In the genomic region with DNA sequence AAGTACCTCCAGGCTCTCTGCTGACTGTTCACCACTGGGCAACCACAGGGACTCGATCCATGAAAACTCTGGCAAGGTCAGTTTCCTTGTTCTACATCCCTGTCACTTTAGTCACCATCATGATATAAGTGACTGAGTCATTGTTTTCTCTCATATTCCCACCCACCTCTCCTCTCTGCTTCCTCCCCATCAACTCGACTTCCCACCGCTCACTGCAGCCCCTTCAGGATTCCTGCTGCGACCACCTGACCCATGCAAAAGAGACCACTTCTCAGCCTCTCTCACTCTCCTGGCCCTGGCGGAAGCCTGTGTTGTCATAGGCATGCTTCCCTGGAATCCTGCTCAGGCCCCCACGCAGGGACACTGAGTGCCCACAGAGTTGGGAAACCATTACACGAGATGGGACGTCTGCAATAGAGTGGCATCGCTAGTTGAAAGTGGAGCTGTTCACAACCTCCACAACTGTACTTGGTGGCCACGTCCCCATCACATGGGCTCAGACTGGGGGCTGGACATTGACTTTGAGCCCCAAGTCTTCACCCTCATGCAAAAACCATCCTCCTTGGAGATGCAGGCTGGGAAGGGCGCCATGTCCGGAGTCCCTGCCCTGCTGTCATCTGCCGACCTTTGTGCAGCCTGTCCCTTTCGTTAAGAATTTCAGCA, we compare ENCODE assay signal across 22 cellular contexts. TPM values are rescaled to one million over a fixed set of nuclear protein-coding genes. Genes with fewer than 3 reads are reported as not detected.
"Had no signal": no experiment of that assay in that cellular context is flagged by ENCODE, and none has a peak within 500 bp of the region (broad histone marks: within the 10 kb centered on the region; RNA-seq: fewer than 3 reads in every experiment).

No MANE protein-coding gene starts in this region.

- DNase-seq: activated B cell treated with CpG ODN at 0.5 μM for 24 hours; activated CD4-positive, alpha-beta T cell treated with anti-CD3 and anti-CD28 coated beads, Interleukin-2, amount 50 U/mL, for 1 hour; activated T-cell treated with anti-CD3 and anti-CD28 coated beads, Interleukin-2, amount 50 U/mL, for 72 hours; anterior cingulate cortex; glutamatergic neuron; occipital lobe; psoas muscle; SIG-M5; stimulated activated CD4-positive, alpha-beta T cell treated with anti-CD3 and anti-CD28 coated beads, Interleukin-12 subunit alpha, Interleukin-12 subunit beta, amount 100 ng/mL, for 4 hours; stimulated activated CD4-positive, alpha-beta T cell treated with anti-CD3 and anti-CD28 coated beads, Interleukin-2, amount 100 ng/mL, for 48 hours; stimulated activated CD8-positive, alpha-beta memory T cell treated with anti-CD3 and anti-CD28 coated beads, Interleukin-4, amount 100 ng/mL, for 48 hours; T-helper 2 cell had no signal

- ATAC-seq: activated naive CD4-positive, alpha-beta T cell treated with anti-CD3 and anti-CD28 coated beads, Interleukin-2, amount 50 U/mL, for 72 hours; activated T-cell treated with anti-CD3 and anti-CD28 coated beads, Interleukin-2, amount 50 U/mL, for 72 hours; esophagus mucosa; left colon; naive thymus-derived CD8-positive, alpha-beta T cell; psoas muscle; right lobe of liver had no signal

- H3K36me3 ChIP-seq: breast epithelium, right lobe of liver, tibial artery had no signal

- H3K9me3 ChIP-seq: right lobe of liver had no signal

- H3K4me1 Mint-ChIP-seq: activated B cell treated with CpG ODN at 0.5 μM for 24 hours had no signal

- H3K27me3 ChIP-seq: breast epithelium, right lobe of liver had no signal

- H3K4me3 ChIP-seq: breast epithelium, dorsolateral prefrontal cortex, lung, psoas muscle, right lobe of liver, tibial artery had no signal

- H3K27ac ChIP-seq: breast epithelium, dorsolateral prefrontal cortex, psoas muscle, right lobe of liver, tibial artery had no signal

- H3K27me3 Mint-ChIP-seq: naive thymus-derived CD8-positive, alpha-beta T cell had no signal

- H3K4me1 ChIP-seq: breast epithelium, psoas muscle, right lobe of liver, tibial artery had no signal

- H3K4me3 Mint-ChIP-seq: activated B cell treated with CpG ODN at 0.5 μM for 24 hours; activated T-cell treated with anti-CD3 and anti-CD28 coated beads, Interleukin-2, amount 50 U/mL, for 72 hours had no signal

RNA-seq across cellular contexts. Expression of a gene that starts 1.8 kb away (rescaled TPM):
- total RNA-seq: activated B cell treated with CpG ODN at 0.5 μM for 24 hours; activated naive CD4-positive, alpha-beta T cell treated with anti-CD3 and anti-CD28 coated beads, Interleukin-2, amount 50 U/mL, for 72 hours; activated T-cell treated with anti-CD3 and anti-CD28 coated beads, Interleukin-2, amount 50 U/mL, for 72 hours; breast epithelium; chondrocyte; dorsolateral prefrontal cortex; esophagus mucosa; lung; naive thymus-derived CD8-positive, alpha-beta T cell; occipital lobe; psoas muscle had no signal
- polyA plus RNA-seq: lung; naive thymus-derived CD8-positive, alpha-beta T cell; psoas muscle had no signal

RNA-seq across cellular contexts. Expression of a gene that starts 13.8 kb away (rescaled TPM):
- total RNA-seq: activated B cell treated with CpG ODN at 0.5 μM for 24 hours; activated naive CD4-positive, alpha-beta T cell treated with anti-CD3 and anti-CD28 coated beads, Interleukin-2, amount 50 U/mL, for 72 hours; chondrocyte; dorsolateral prefrontal cortex; esophagus mucosa; naive thymus-derived CD8-positive, alpha-beta T cell; occipital lobe; psoas muscle; right lobe of liver had no signal
- polyA plus RNA-seq: naive thymus-derived CD8-positive, alpha-beta T cell had no signal

RNA-seq across cellular contexts. Expression of a gene that starts 37.4 kb away (rescaled TPM):
- total RNA-seq: activated B cell treated with CpG ODN at 0.5 μM for 24 hours; activated naive CD4-positive, alpha-beta T cell treated with anti-CD3 and anti-CD28 coated beads, Interleukin-2, amount 50 U/mL, for 72 hours; activated T-cell treated with anti-CD3 and anti-CD28 coated beads, Interleukin-2, amount 50 U/mL, for 72 hours; naive thymus-derived CD8-positive, alpha-beta T cell; occipital lobe had no signal
- polyA plus RNA-seq: naive thymus-derived CD8-positive, alpha-beta T cell had no signal

RNA-seq across cellular contexts. Expression of a gene that starts 43.3 kb away (rescaled TPM):
- total RNA-seq: activated B cell treated with CpG ODN at 0.5 μM for 24 hours, chondrocyte, occipital lobe had no signal
- polyA plus RNA-seq: psoas muscle had no signal

RNA-seq across cellular contexts. Expression of a gene that starts 51.1 kb away (rescaled TPM):
- total RNA-seq: activated B cell treated with CpG ODN at 0.5 μM for 24 hours, chondrocyte, occipital lobe had no signal
